ENCODE assay signal across 25 cellular contexts in genomic region chr9:2815661-2816060, GRCh38. TPM values are rescaled to one million over a fixed set of nuclear protein-coding genes. Genes with fewer than 3 reads are reported as not detected.
DNase-seq lines count a peak whose midpoint lies in the region; ATAC-seq and TF ChIP-seq lines count a peak whose summit lies in the region.
"Had no signal": no experiment of that assay in that cellular context is flagged by ENCODE, and none has a peak within 500 bp of the region (broad histone marks: within the 10 kb centered on the region; RNA-seq: fewer than 3 reads in every experiment).

No MANE protein-coding gene starts in this region.

- no peaks in the 10 kb centered on the region for H3K79me2 ChIP-seq in mesendoderm (ENCODE audit: control insufficient read depth, insufficient read depth, low read length)

- no peak overlapping the region for H4K8ac ChIP-seq in mesendoderm (ENCODE audit: low read depth, low read length)

- H3K23ac ChIP-seq in mesendoderm (ENCODE audit: low read length), result no peak overlapping the region

- intact Hi-C loops in transverse colon (cut with DNase I; ENCODE audit: low total_unique reads), result no loop called here
- intact Hi-C loops in lower leg skin (cut with DNase I; ENCODE audit: low total_unique reads), result no loop called here

- TF ChIP-seq POLR2A in transverse colon (IDR thresholded peaks at IDR 0.05), result no peak
- TF ChIP-seq POLR2A in lower leg skin (IDR thresholded peaks at IDR 0.05), result no peak

- H2BK15ac ChIP-seq in mesendoderm (replicated peaks; ENCODE audit: low read depth), result no peak overlapping the region

- H3K9ac ChIP-seq in mesendoderm (ENCODE audit: low read length), result no peak overlapping the region

- peak overlapping the region; percentile 70 for H3K56ac ChIP-seq in mesendoderm (ENCODE audit: low read length)

- H3K4me2 ChIP-seq in mesendoderm (ENCODE audit: low read length), result no peak overlapping the region

- H3K4me1 ChIP-seq in mesendoderm (ENCODE audit: control insufficient read depth, low read depth, low read length), result peaks cover 7% of the 10 kb centered on the region
- peaks cover 0 to 13% (median 3%) of the 10 kb centered on the region in 4 donors for H3K4me1 ChIP-seq in transverse colon

- CTCF ChIA-PET in activated CD8-positive, alpha-beta memory T cell treated with anti-CD3 and anti-CD28 coated beads, Interleukin-2, amount 10 ng/mL, durations not matched to agents 7 days and 5 days (lab: Charles Lee), result interaction anchor here (1.1 kb wide), 1 partner anchor 14 kb away, joined by 4 read pairs; no protein-coding TSS in a partner anchor

- ATAC-seq in activated CD8-positive, alpha-beta memory T cell treated with anti-CD3 and anti-CD28 coated beads, Interleukin-2, amount 10 ng/mL, durations not matched to agents 7 days and 5 days, result no peak
- no peak for ATAC-seq in GM18867 (IDR thresholded peaks at IDR 0.05; ENCODE audit: unreplicated experiment)
- ATAC-seq: effector memory CD8-positive, alpha-beta T cell; SK-N-SH treated with all-trans-retinoic acid at 6 μM for 48 hours; stimulated activated memory B cell treated with anti-CD40 and anti-IgM and Interleukin-4, amounts not matched to agents 10 μg/mL and 1 μg/mL and 100 μg/mL, for 72 hours had no signal

- no peaks in the 10 kb centered on the region for H3K9me3 ChIP-seq in transverse colon
- H3K9me3 ChIP-seq: neutrophil, right atrium auricular region had no signal

- H3K18ac ChIP-seq in mesendoderm (ENCODE audit: low read length), result no peak overlapping the region

- H3K4ac ChIP-seq in mesendoderm (ENCODE audit: low read depth, low read length), result no peak overlapping the region

- in situ Hi-C loops in transverse colon (cut with MboI; ENCODE audit: low pct_ligation_motif_present in 1 of 4, low pct_unique_long_range_greater_than_20kb in 1 of 4, low sequenced_read_pairs in 3 of 4), result no loop called here

- H3K27me3 Mint-ChIP-seq in activated CD8-positive, alpha-beta memory T cell treated with anti-CD3 and anti-CD28 coated beads, Interleukin-2, amount 10 ng/mL, durations not matched to agents 7 days and 5 days, result no peaks in the 10 kb centered on the region
- H3K27me3 Mint-ChIP-seq: B cell; effector memory CD8-positive, alpha-beta T cell; stimulated activated memory B cell treated with anti-CD40 and anti-IgM and Interleukin-4, amounts not matched to agents 10 μg/mL and 1 μg/mL and 100 μg/mL, for 72 hours had no signal

- DNase-seq in activated CD8-positive, alpha-beta memory T cell treated with anti-CD3 and anti-CD28 coated beads, Interleukin-2, amount 10 ng/mL, durations not matched to agents 7 days and 5 days, result no peak
- DNase-seq in activated CD8-positive, alpha-beta memory T cell treated with anti-CD3 and anti-CD28 coated beads, Interleukin-2, amount 50 U/mL, for 4 hours, result no peak
- no peak for DNase-seq in coronary artery (ENCODE audit: low spot score)
- no peak for DNase-seq in mesendoderm
- DNase-seq in transverse colon, result no peak
- no peak for DNase-seq in lower leg skin (ENCODE audit: low spot score in 2 of 2)
- DNase-seq in Ammon's horn (ENCODE audit: low spot score), result no peak
- DNase-seq: activated CD4-positive, alpha-beta T cell treated with anti-CD3 and anti-CD28 coated beads for 4 hours; activated CD8-positive, alpha-beta memory T cell treated with anti-CD3 and anti-CD28 coated beads, Interleukin-2, amount 50 U/mL, for 48 hours; activated effector memory CD4-positive, alpha-beta T cell treated with anti-CD3 and anti-CD28 coated beads, Interleukin-2, amount 50 U/mL, for 16 hours; cerebellar nuclear complex; effector memory CD8-positive, alpha-beta T cell; EL; midbrain; NCI-H1105 treated with DMSO at 0.1 percent for 48 hours; NCI-H510A treated with DMSO at 0.1 percent for 48 hours; RPMI8226; trophoblast cell had no signal

- TF ChIP-seq CTCF in coronary artery (IDR thresholded peaks at IDR 0.05) (no peak), transverse colon (IDR thresholded peaks at IDR 0.05) (no peak), lower leg skin (IDR thresholded peaks at IDR 0.05) (no peak)

- H3K4me3 Mint-ChIP-seq in activated CD8-positive, alpha-beta memory T cell treated with anti-CD3 and anti-CD28 coated beads, Interleukin-2, amount 10 ng/mL, durations not matched to agents 7 days and 5 days, result no peak overlapping the region
- H3K4me3 Mint-ChIP-seq: B cell; effector memory CD8-positive, alpha-beta T cell; stimulated activated memory B cell treated with anti-CD40 and anti-IgM and Interleukin-4, amounts not matched to agents 10 μg/mL and 1 μg/mL and 100 μg/mL, for 72 hours had no signal

- peaks cover 6% of the 10 kb centered on the region for H3K4me1 Mint-ChIP-seq in activated CD8-positive, alpha-beta memory T cell treated with anti-CD3 and anti-CD28 coated beads, Interleukin-2, amount 10 ng/mL, durations not matched to agents 7 days and 5 days
- H3K4me1 Mint-ChIP-seq: B cell; stimulated activated memory B cell treated with anti-CD40 and anti-IgM and Interleukin-4, amounts not matched to agents 10 μg/mL and 1 μg/mL and 100 μg/mL, for 72 hours had no signal

- H2BK5ac ChIP-seq in mesendoderm (ENCODE audit: low read length), result peak overlapping the region; percentile 38

- no CpG with 5 or more reads among the region's 2 CpGs for WGBS in mesendoderm (ENCODE audit: extremely low coverage, insufficient coverage, low lambda C conversion rate)
- 85 to 92% methylated on average over 2 of the region's 2 CpGs for WGBS in transverse colon (ENCODE audit: low coverage in 1 of 2), 2 donors
- WGBS in lower leg skin, 2 donors, result 91 to 92% methylated on average over 2 of the region's 2 CpGs

- peaks cover 3% of the 10 kb centered on the region for H3K36me3 ChIP-seq in mesendoderm (ENCODE audit: control insufficient read depth, insufficient read depth, low read length)
- H3K36me3 ChIP-seq in transverse colon, result no peaks in the 10 kb centered on the region

- H3K79me1 ChIP-seq in mesendoderm (ENCODE audit: low read length), result peaks cover 4% of the 10 kb centered on the region

- H4K5ac ChIP-seq in mesendoderm (ENCODE audit: low read length), result no peak overlapping the region

- no peaks in the 10 kb centered on the region for H3K27me3 ChIP-seq in mesendoderm (ENCODE audit: insufficient read depth, low read length, poor library complexity)
- H3K27me3 ChIP-seq in transverse colon, result no peaks in the 10 kb centered on the region
- H3K27me3 ChIP-seq: neutrophil, right atrium auricular region had no signal

- H2BK120ac ChIP-seq in mesendoderm (ENCODE audit: low read depth, low read length), result no peak overlapping the region

- peak overlapping the region; percentile 22 for H3K27ac Mint-ChIP-seq in activated CD8-positive, alpha-beta memory T cell treated with anti-CD3 and anti-CD28 coated beads, Interleukin-2, amount 10 ng/mL, durations not matched to agents 7 days and 5 days
- H3K27ac Mint-ChIP-seq: B cell; stimulated activated memory B cell treated with anti-CD40 and anti-IgM and Interleukin-4, amounts not matched to agents 10 μg/mL and 1 μg/mL and 100 μg/mL, for 72 hours had no signal

- no peaks in the 10 kb centered on the region for H3K9me3 Mint-ChIP-seq in activated CD8-positive, alpha-beta memory T cell treated with anti-CD3 and anti-CD28 coated beads, Interleukin-2, amount 10 ng/mL, durations not matched to agents 7 days and 5 days (ENCODE audit: low read depth)
- H3K9me3 Mint-ChIP-seq: effector memory CD8-positive, alpha-beta T cell; stimulated activated memory B cell treated with anti-CD40 and anti-IgM and Interleukin-4, amounts not matched to agents 10 μg/mL and 1 μg/mL and 100 μg/mL, for 72 hours had no signal

- H3K27ac ChIP-seq in coronary artery (peak overlapping the region; percentile 89 to 90), mesendoderm (ENCODE audit: low read depth, low read length) (no peak overlapping the region), transverse colon (peak overlapping the region; percentile 63 to 79 (median 65))
- H3K27ac ChIP-seq: 22Rv1, neutrophil had no signal

- TF ChIP-seq EP300 in transverse colon (IDR thresholded peaks at IDR 0.05; ENCODE audit: low read depth), result no peak

- peak overlapping the region; percentile 33 for H2AK5ac ChIP-seq in mesendoderm (ENCODE audit: low read length)

- peaks cover 50% of the 10 kb centered on the region for H3K36me3 Mint-ChIP-seq in activated CD8-positive, alpha-beta memory T cell treated with anti-CD3 and anti-CD28 coated beads, Interleukin-2, amount 10 ng/mL, durations not matched to agents 7 days and 5 days

- H3K4me3 ChIP-seq in coronary artery, result no peak overlapping the region
- no peak overlapping the region for H3K4me3 ChIP-seq in mesendoderm (ENCODE audit: low read length)
- H3K4me3 ChIP-seq in transverse colon, result no peak overlapping the region
- H3K4me3 ChIP-seq in lower leg skin (ENCODE audit: low read depth, poor library complexity, severe bottlenecking), result no peak overlapping the region
- H3K4me3 ChIP-seq: right atrium auricular region had no signal

RNA-seq across cellular contexts. Expression of gene PUM3, which starts 28.2 kb away (rescaled TPM):
- total RNA-seq in activated CD8-positive, alpha-beta memory T cell treated with anti-CD3 and anti-CD28 coated beads, Interleukin-2, amount 10 ng/mL, durations not matched to agents 7 days and 5 days, result 10 to 100 TPM; 63.5 to 82.6 TPM
- 137 TPM for polyA plus RNA-seq in mesendoderm (2013, experiment 1 of 2)
- 120 TPM for polyA plus RNA-seq in mesendoderm (2013, experiment 2 of 2)
- total RNA-seq in transverse colon, result 10 to 100 TPM in 3 of 4 donors, 1 to 10 TPM in 1; 8.6 to 35.6 (median 13.9) TPM
- total RNA-seq in lower leg skin, result 10 to 100 TPM; 18.0 to 27.2 (median 22.4) TPM
